8 cellular contexts compared by ENCODE assay signal in the genomic region with DNA sequence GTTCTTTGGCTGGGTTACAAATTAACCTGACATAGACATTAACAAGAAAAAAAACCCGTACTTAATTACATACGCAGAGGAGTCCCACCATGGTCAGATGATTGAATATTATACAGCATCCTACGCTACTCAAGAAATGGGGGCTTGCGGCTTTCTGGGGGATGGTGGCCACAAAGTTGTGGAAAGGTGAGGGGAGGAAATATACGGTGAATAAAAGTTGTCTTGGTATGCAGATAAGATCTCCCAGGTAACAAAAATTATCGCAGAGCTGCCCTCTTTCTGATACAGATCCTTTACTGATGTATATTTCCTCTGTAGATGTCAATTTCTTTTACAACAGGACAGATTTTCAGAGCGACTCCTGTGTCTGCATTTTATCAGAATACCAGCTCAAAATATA. TPM values are rescaled to one million over a fixed set of nuclear protein-coding genes. Genes with fewer than 3 reads are reported as not detected.
A peak's percentile ranks its signal among the peaks of the same experiment; 100 is the strongest.
DNase-seq lines count a peak whose midpoint lies in the region; ATAC-seq and TF ChIP-seq lines count a peak whose summit lies in the region.

No MANE protein-coding gene starts in this region.

- H3K4me1 ChIP-seq in SJSA1 (replicated peaks): peaks cover 5% of the 10 kb centered on the region
- H3K4me1 ChIP-seq in esophagus squamous epithelium: peaks cover 22 to 65% (median 31%) of the 10 kb centered on the region in 3 donors
- peaks cover 8% of the 10 kb centered on the region for H3K4me1 ChIP-seq in prostate gland (replicated peaks)

- TF ChIP-seq POLR2A in esophagus squamous epithelium (IDR thresholded peaks at IDR 0.05) (no peak), prostate gland (IDR thresholded peaks at IDR 0.05) (no peak)

- no peaks in the 10 kb centered on the region for H3K9me3 ChIP-seq in SJSA1 (replicated peaks)
- no peaks in the 10 kb centered on the region for H3K9me3 ChIP-seq in esophagus squamous epithelium
- H3K9me3 ChIP-seq in prostate gland: no peaks in the 10 kb centered on the region

- intact Hi-C loops in esophagus squamous epithelium (cut with DNase I) (loop anchor here (10.0 kb wide), 1 partner anchor 785 kb away; no protein-coding TSS in a partner anchor), prostate gland (cut with DNase I) (loop anchor here (2.0 to 10.0 kb wide), 3 partner anchors 213 to 255 kb away; a partner anchor contains a TSS)

- 1% methylated on average over 7 of the region's 7 CpGs for WGBS in esophagus squamous epithelium, 2 donors
- WGBS in prostate gland: 2% methylated on average over 7 of the region's 7 CpGs

- peak overlapping the region; percentile 87; the same call in 1 of the 2 replicates for H3K27ac ChIP-seq in SJSA1
- peak overlapping the region; percentile 96 to 100 (median 96) for H3K27ac ChIP-seq in esophagus squamous epithelium
- H3K27ac ChIP-seq in prostate gland: peak overlapping the region; percentile 89 to 93

- in situ Hi-C loops in GM13976 (cut with MboI; ENCODE audit: low sequenced_read_pairs, unreplicated experiment): loop anchor here (10.0 to 25.0 kb wide), 3 partner anchors 255 to 778 kb away; no protein-coding TSS in a partner anchor

- peak overlapping the region; percentile 68 for H3K4me3 ChIP-seq in GM12864 (ENCODE audit: low read depth, low read length)
- H3K4me3 ChIP-seq in SJSA1: peak overlapping the region; percentile 80
- peak overlapping the region; percentile 62 to 96 (median 86) for H3K4me3 ChIP-seq in esophagus squamous epithelium
- H3K4me3 ChIP-seq in prostate gland: peak overlapping the region; percentile 59 to 81

- TF ChIP-seq CTCF in GM12864 (IDR thresholded peaks at IDR 0.05; ENCODE audit: low read depth, low read length, missing control alignments): no peak
- no peak for TF ChIP-seq CTCF in esophagus squamous epithelium (IDR thresholded peaks at IDR 0.05)
- TF ChIP-seq CTCF in prostate gland (IDR thresholded peaks at IDR 0.05): no peak
- no peak for TF ChIP-seq CTCF in GM13976 (IDR thresholded peaks at IDR 0.05; ENCODE audit: borderline replicate concordance, control extremely low read depth, extremely low read depth, insufficient read depth, missing control alignments)

- DNase-seq in GM12864 (ENCODE audit: low read depth) (no peak), SJSA1 (ENCODE audit: low read depth in 1 of 2, low spot score in 2 of 2) (no peak), esophagus squamous epithelium (lab: John Stamatoyannopoulos, UW) (no peak), prostate gland (ENCODE audit: low spot score) (no peak), GM13976 (ENCODE audit: low spot score) (no peak), SIG-M5 treated with dmso at 0.1 percent for 504 hours (lab: John Stamatoyannopoulos, UW; ENCODE audit: unreplicated experiment) (no peak)
- no peak for DNase-seq in activated effector memory CD4-positive, alpha-beta T cell treated with Interleukin-2 at 50 U/mL for 16 hours

- H3K27me3 ChIP-seq in SJSA1 (replicated peaks) (no peaks in the 10 kb centered on the region), esophagus squamous epithelium (no peaks in the 10 kb centered on the region), prostate gland (replicated peaks; ENCODE audit: insufficient read depth) (no peaks in the 10 kb centered on the region)

- ATAC-seq in GM18868 (IDR thresholded peaks at IDR 0.05; ENCODE audit: unreplicated experiment): no peak

- H3K36me3 ChIP-seq in SJSA1: peaks cover 17% of the 10 kb centered on the region
- H3K36me3 ChIP-seq in esophagus squamous epithelium: peaks cover 0 to 4% (median 0%) of the 10 kb centered on the region in 3 donors
- no peaks in the 10 kb centered on the region for H3K36me3 ChIP-seq in prostate gland

RNA-seq across cellular contexts. Expression of a gene that starts 0.9 kb away (rescaled TPM):
- 18.9 and 26.3 TPM in 2 replicates for total RNA-seq in SJSA1 (2014; rRNA removed; shearing (Covaris generic))
- total RNA-seq in esophagus squamous epithelium (10 to 100 TPM in 2 of 4 donors, 1 to 10 TPM in 2; 5.6 to 28.2 (median 12.2) TPM), prostate gland (10 to 100 TPM; 33.0 to 44.0 TPM)

RNA-seq across cellular contexts. Expression of a gene that starts 1.1 kb away (rescaled TPM):
- 53.9 and 54.1 TPM in 2 replicates for total RNA-seq in SJSA1 (2014; rRNA removed; shearing (Covaris generic))
- total RNA-seq in esophagus squamous epithelium (10 to 100 TPM in 2 of 4 donors, 1 to 10 TPM in 2; 3.8 to 19.4 (median 12.5) TPM), prostate gland (1 to 10 TPM in 1 of 2 donors, under 1 TPM in 1; 0.96 to 4.7 TPM)

RNA-seq across cellular contexts. Expression of a gene that starts 28.2 kb away (rescaled TPM):
- not detected in 2 replicates for total RNA-seq in SJSA1 (2014; rRNA removed; shearing (Covaris generic))
- total RNA-seq in esophagus squamous epithelium: under 1 TPM; 0.18 to 0.76 (median 0.19) TPM
- under 1 TPM; 0.09 to 0.34 TPM for total RNA-seq in prostate gland
